Comparison of ENCODE assay signal across 12 cellular contexts in genomic region chr22:25903294-25903693, GRCh38.
DNase-seq lines count a peak whose midpoint lies in the region; ATAC-seq and TF ChIP-seq lines count a peak whose summit lies in the region.
"Had no signal": no experiment of that assay in that cellular context is flagged by ENCODE, and none has a peak within 500 bp of the region (broad histone marks: within the 10 kb centered on the region; RNA-seq: fewer than 3 reads in every experiment).

No MANE protein-coding gene starts in this region.

- H2AFZ ChIP-seq in MM.1S (ENCODE audit: low read length): no peak overlapping the region

- ATAC-seq in HG03095 (IDR thresholded peaks at IDR 0.05; ENCODE audit: unreplicated experiment) (no peak), HG02678 (IDR thresholded peaks at IDR 0.05; ENCODE audit: unreplicated experiment) (no peak)
- ATAC-seq: activated CD8-positive, alpha-beta memory T cell treated with anti-CD3 and anti-CD28 coated beads, Interleukin-2, amount 10 ng/mL, durations not matched to agents 7 days and 5 days had no signal

- no peaks in the 10 kb centered on the region for H3K27me3 Mint-ChIP-seq in endodermal cell (ENCODE audit: insufficient read depth)
- peaks cover 17% of the 10 kb centered on the region for H3K27me3 Mint-ChIP-seq in type B pancreatic cell

- peaks cover 3% of the 10 kb centered on the region for H3K4me1 Mint-ChIP-seq in endodermal cell
- H3K4me1 Mint-ChIP-seq in type B pancreatic cell (ENCODE audit: unreplicated experiment): no peaks in the 10 kb centered on the region
- H3K4me1 Mint-ChIP-seq: activated CD8-positive, alpha-beta memory T cell treated with anti-CD3 and anti-CD28 coated beads, Interleukin-2, amount 10 ng/mL, durations not matched to agents 7 days and 5 days had no signal

- H3K36me3 Mint-ChIP-seq in endodermal cell (ENCODE audit: low read depth) (no peaks in the 10 kb centered on the region), type B pancreatic cell (no peaks in the 10 kb centered on the region)
- H3K36me3 Mint-ChIP-seq: activated CD8-positive, alpha-beta memory T cell treated with anti-CD3 and anti-CD28 coated beads, Interleukin-2, amount 10 ng/mL, durations not matched to agents 7 days and 5 days had no signal

- H3K9ac ChIP-seq in MM.1S (ENCODE audit: low read length): no peak overlapping the region
- no peak overlapping the region for H3K9ac ChIP-seq in endodermal cell (ENCODE audit: extremely low read depth, low read length, poor library complexity, severe bottlenecking)

- no peaks in the 10 kb centered on the region for H3K36me3 ChIP-seq in MM.1S (replicated peaks; ENCODE audit: insufficient read depth, low read length)
- H3K36me3 ChIP-seq in endodermal cell (ENCODE audit: control insufficient read depth, insufficient read depth, low read length): no peaks in the 10 kb centered on the region
- H3K36me3 ChIP-seq: adrenal gland had no signal

- in situ Hi-C loops in KBM-7 (cut with MboI; ENCODE audit: low pct_unique_long_range_greater_than_20kb, low sequenced_read_pairs): no loop called here

- DNase-seq in stimulated activated CD4-positive, alpha-beta T cell treated with anti-CD3 and anti-CD28 coated beads, Interleukin-15, amount 100 ng/mL, for 24 hours: peak; percentile 18
- no peak for DNase-seq in stimulated activated CD4-positive, alpha-beta T cell treated with anti-CD3 and anti-CD28 coated beads, Interleukin-4, amount 100 ng/mL, for 24 hours
- DNase-seq in MM.1S (no peak), endodermal cell (peak; percentile 89), type B pancreatic cell (ENCODE audit: extremely low spot score, unreplicated experiment) (no peak), KBM-7 (no peak)
- DNase-seq: activated CD8-positive, alpha-beta memory T cell treated with anti-CD3 and anti-CD28 coated beads, Interleukin-2, amount 10 ng/mL, durations not matched to agents 7 days and 5 days; adrenal gland; C1 segment of cervical spinal cord; HCEC 1CT had no signal

- H3K9me3 ChIP-seq in MM.1S (replicated peaks; ENCODE audit: insufficient read depth, low read length) (no peaks in the 10 kb centered on the region), endodermal cell (ENCODE audit: control insufficient read depth, low read length) (peaks cover 12% of the 10 kb centered on the region)
- H3K9me3 ChIP-seq: adrenal gland had no signal

- 63 to 65% methylated on average over 4 to 6 of the region's 6 CpGs for WGBS in endodermal cell (ENCODE audit: insufficient coverage in 1 of 2, insufficient read length in 1 of 2), 2 experiments

- H3K27me3 ChIP-seq in MM.1S (replicated peaks; ENCODE audit: insufficient read depth, low read length) (peaks cover 45% of the 10 kb centered on the region; the same call in 1 of the 2 replicates), endodermal cell (ENCODE audit: control insufficient read depth, insufficient read depth, low read length, poor library complexity, severe bottlenecking) (no peaks in the 10 kb centered on the region)
- H3K27me3 ChIP-seq: adrenal gland had no signal

- H3K27ac ChIP-seq in MM.1S (ENCODE audit: low read length) (no peak overlapping the region), endodermal cell (ENCODE audit: low read depth, low read length) (no peak overlapping the region)
- H3K27ac ChIP-seq: adrenal gland had no signal

- no peaks in the 10 kb centered on the region for H3K79me2 ChIP-seq in MM.1S (ENCODE audit: low read length)

- H3K4me3 Mint-ChIP-seq in endodermal cell: no peak overlapping the region
- H3K4me3 Mint-ChIP-seq in type B pancreatic cell: no peak overlapping the region
- H3K4me3 Mint-ChIP-seq: activated CD8-positive, alpha-beta memory T cell treated with anti-CD3 and anti-CD28 coated beads, Interleukin-2, amount 10 ng/mL, durations not matched to agents 7 days and 5 days had no signal

- H3K4me1 ChIP-seq in MM.1S (ENCODE audit: low read length) (no peaks in the 10 kb centered on the region), endodermal cell (ENCODE audit: control insufficient read depth, insufficient read depth, low read length) (no peaks in the 10 kb centered on the region)
- H3K4me1 ChIP-seq: adrenal gland had no signal

- H3K27ac Mint-ChIP-seq in endodermal cell: no peak overlapping the region
- no peak overlapping the region for H3K27ac Mint-ChIP-seq in type B pancreatic cell
- H3K27ac Mint-ChIP-seq: activated CD8-positive, alpha-beta memory T cell treated with anti-CD3 and anti-CD28 coated beads, Interleukin-2, amount 10 ng/mL, durations not matched to agents 7 days and 5 days had no signal

- H4K20me1 ChIP-seq in MM.1S (ENCODE audit: insufficient read depth, low read length): no peaks in the 10 kb centered on the region

- TF ChIP-seq CTCF in MM.1S (IDR thresholded peaks at IDR 0.05; ENCODE audit: low read length) (peak; percentile 39), endodermal cell (conservative IDR thresholded peaks at IDR 0.05) (peak; percentile 88), type B pancreatic cell (conservative IDR thresholded peaks at IDR 0.05) (peak; percentile 62)

- H3K4me3 ChIP-seq in MM.1S (ENCODE audit: low read length): no peak overlapping the region
- H3K4me3 ChIP-seq in endodermal cell (ENCODE audit: low read length): no peak overlapping the region
- H3K4me3 ChIP-seq: adrenal gland had no signal

- no peak overlapping the region for H3K4me2 ChIP-seq in MM.1S (ENCODE audit: low read depth, low read length)

- H3K9me3 Mint-ChIP-seq in endodermal cell (peaks cover 7% of the 10 kb centered on the region), type B pancreatic cell (peaks cover 6% of the 10 kb centered on the region)

- no peaks in the 10 kb centered on the region for H3K9me2 ChIP-seq in MM.1S (replicated peaks; ENCODE audit: insufficient read depth, low read length)

- no peaks in the 10 kb centered on the region for H3F3A ChIP-seq in MM.1S (ENCODE audit: insufficient read depth, low read length)

Comparison
In these comparisons a context has a peak if more than half of its experiments do, and no peak if none do; other contexts are left out.
1. DNase-seq: peak in stimulated activated CD4-positive, alpha-beta T cell treated with anti-CD3 and anti-CD28 coated beads, Interleukin-15, amount 100 ng/mL, for 24 hours (single experiment) and endodermal cell (single experiment); none in stimulated activated CD4-positive, alpha-beta T cell treated with anti-CD3 and anti-CD28 coated beads, Interleukin-4, amount 100 ng/mL, for 24 hours (single experiment), MM.1S (single experiment), type B pancreatic cell (single experiment) and KBM-7 (single experiment).
2. Peak in every context shown above with its lines, with median percentiles within 50 percentile points of each other: CTCF ChIP-seq.